Comparison of ENCODE assay signal across 26 cellular contexts in the genomic region with DNA sequence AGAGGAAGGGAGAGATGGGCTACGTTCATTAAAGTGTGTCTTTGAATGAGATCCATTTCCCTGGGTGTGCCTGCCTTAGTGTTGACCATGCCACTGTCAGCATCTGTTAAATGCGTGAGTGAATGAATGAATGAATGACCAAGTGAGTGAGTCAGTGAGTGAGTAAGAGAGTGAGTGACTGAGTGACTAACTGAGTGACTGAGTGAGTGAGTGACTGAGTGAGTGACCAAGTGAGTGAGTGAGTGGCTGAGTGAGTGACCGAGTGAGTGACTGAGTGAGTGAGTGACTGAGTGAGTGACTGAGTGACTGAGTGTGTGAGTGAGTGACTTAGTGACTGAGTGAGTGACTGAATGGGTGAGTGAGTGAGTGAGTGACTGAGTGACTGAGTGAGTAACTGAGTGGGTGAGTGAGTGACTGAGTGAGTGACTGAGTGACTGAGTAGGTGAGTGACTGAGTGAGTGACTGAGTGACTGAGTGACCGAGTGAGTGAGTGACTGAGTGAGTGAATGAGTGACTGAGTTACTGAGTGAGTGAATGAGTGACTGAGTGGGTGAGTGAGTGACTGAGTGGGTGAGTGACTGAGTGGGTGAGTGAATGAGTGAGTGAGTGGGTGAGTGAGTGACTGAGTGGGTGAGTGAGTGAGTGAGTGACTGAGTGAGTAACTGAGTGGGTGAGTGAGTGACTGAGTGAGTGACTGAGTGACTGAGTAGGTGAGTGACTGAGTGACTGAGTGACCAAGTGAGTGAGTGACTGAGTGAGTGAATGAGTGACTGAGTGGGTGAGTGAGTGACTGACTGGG. TPM values are rescaled to one million over a fixed set of nuclear protein-coding genes. Genes with fewer than 3 reads are reported as not detected.
DNase-seq lines count a peak whose midpoint lies in the region; ATAC-seq and TF ChIP-seq lines count a peak whose summit lies in the region.
"Had no signal": no experiment of that assay in that cellular context is flagged by ENCODE, and none has a peak within 500 bp of the region (broad histone marks: within the 10 kb centered on the region; RNA-seq: fewer than 3 reads in every experiment).

No MANE protein-coding gene starts in this region.

- H3K36me3 Mint-ChIP-seq in activated T-cell treated with anti-CD3 and anti-CD28 coated beads, Interleukin-2, amount 50 U/mL, for 72 hours (ENCODE audit: insufficient read depth in 2 of 2) = peaks cover 1 to 34% of the 10 kb centered on the region in 2 donors
- H3K36me3 Mint-ChIP-seq in activated T-cell treated with anti-CD3 and anti-CD28 coated beads, Interleukin-2, amount 50 U/mL, for 4 hours (ENCODE audit: insufficient read depth) = peaks cover 14% of the 10 kb centered on the region
- H3K36me3 Mint-ChIP-seq in WTC11 = 0 out of 2 replicates have a peak, but pooled peaks cover 2% of the 10 kb centered on the region
- H3K36me3 Mint-ChIP-seq in central memory CD8-positive, alpha-beta T cell (ENCODE audit: insufficient read depth) = peaks cover 2% of the 10 kb centered on the region
- H3K36me3 Mint-ChIP-seq: brain had no signal

- H3K4me3 ChIP-seq in heart right ventricle = no peak overlapping the region
- H3K4me3 ChIP-seq: BLaER1 treated with 17β-estradiol and CSF1 and Interleukin-3, amounts not matched to agents 10 nM and 100 nM; coronary artery; stomach; vagina had no signal

- no peaks in the 10 kb centered on the region for H3K36me3 ChIP-seq in heart right ventricle
- H3K36me3 ChIP-seq: BLaER1 treated with 17β-estradiol and CSF1 and Interleukin-3, amounts not matched to agents 10 nM and 100 nM; stomach; vagina had no signal

- no peak for ATAC-seq in activated T-cell treated with anti-CD3 and anti-CD28 coated beads, Interleukin-2, amount 50 U/mL, for 72 hours (replicated peaks in 1 of 2)
- ATAC-seq in activated T-cell treated with anti-CD3 and anti-CD28 coated beads, Interleukin-2, amount 50 U/mL, for 4 hours = no peak
- ATAC-seq in WTC11 (no peak), heart right ventricle (no peak)
- ATAC-seq in central memory CD8-positive, alpha-beta T cell (replicated peaks; ENCODE audit: extremely low read depth, poor library complexity, severe bottlenecking) = no peak
- ATAC-seq: activated CD8-positive, alpha-beta memory T cell treated with anti-CD3 and anti-CD28 coated beads, Interleukin-2, amount 10 ng/mL, durations not matched to agents 7 days and 5 days had no signal

- 82 to 86% methylated on average over 4 of the region's 4 CpGs for WGBS in heart right ventricle, 2 donors

- no peaks in the 10 kb centered on the region for H3K27me3 Mint-ChIP-seq in activated T-cell treated with anti-CD3 and anti-CD28 coated beads, Interleukin-2, amount 50 U/mL, for 72 hours (ENCODE audit: low read depth)
- H3K27me3 Mint-ChIP-seq in activated T-cell treated with anti-CD3 and anti-CD28 coated beads, Interleukin-2, amount 50 U/mL, for 4 hours (ENCODE audit: low read depth) = no peaks in the 10 kb centered on the region
- peaks cover 7% of the 10 kb centered on the region for H3K27me3 Mint-ChIP-seq in WTC11 (ENCODE audit: low read depth)
- H3K27me3 Mint-ChIP-seq in central memory CD8-positive, alpha-beta T cell = no peaks in the 10 kb centered on the region
- H3K27me3 Mint-ChIP-seq: activated CD8-positive, alpha-beta memory T cell treated with anti-CD3 and anti-CD28 coated beads, Interleukin-2, amount 10 ng/mL, durations not matched to agents 7 days and 5 days had no signal

- H3K27ac ChIP-seq in substantia nigra (ENCODE audit: low read depth, low read length, poor library complexity, severe bottlenecking) = peak overlapping the region; percentile 54
- H3K27ac ChIP-seq in heart right ventricle = no peak overlapping the region
- H3K27ac ChIP-seq: BLaER1 treated with 17β-estradiol and CSF1 and Interleukin-3, amounts not matched to agents 10 nM and 100 nM; coronary artery; vagina had no signal

- H3K4me1 ChIP-seq in heart right ventricle = peaks cover 0 to 10% (median 0%) of the 10 kb centered on the region in 9 donors
- H3K4me1 ChIP-seq: BLaER1 treated with 17β-estradiol and CSF1 and Interleukin-3, amounts not matched to agents 10 nM and 100 nM had no signal

- peaks cover 56% of the 10 kb centered on the region for H3K4me1 Mint-ChIP-seq in activated T-cell treated with anti-CD3 and anti-CD28 coated beads, Interleukin-2, amount 50 U/mL, for 72 hours (ENCODE audit: low read depth)
- peaks cover 76% of the 10 kb centered on the region for H3K4me1 Mint-ChIP-seq in activated T-cell treated with anti-CD3 and anti-CD28 coated beads, Interleukin-2, amount 50 U/mL, for 4 hours (ENCODE audit: low read depth)
- no peaks in the 10 kb centered on the region for H3K4me1 Mint-ChIP-seq in WTC11
- no peaks in the 10 kb centered on the region for H3K4me1 Mint-ChIP-seq in central memory CD8-positive, alpha-beta T cell
- H3K4me1 Mint-ChIP-seq: H9 had no signal

- H3K9me3 ChIP-seq in heart right ventricle = no peaks in the 10 kb centered on the region
- H3K9me3 ChIP-seq: stomach, vagina had no signal

- no peak overlapping the region for H3K4me3 Mint-ChIP-seq in activated T-cell treated with anti-CD3 and anti-CD28 coated beads, Interleukin-2, amount 50 U/mL, for 72 hours
- no peak overlapping the region for H3K4me3 Mint-ChIP-seq in activated T-cell treated with anti-CD3 and anti-CD28 coated beads, Interleukin-2, amount 50 U/mL, for 4 hours
- no peak overlapping the region for H3K4me3 Mint-ChIP-seq in WTC11
- no peak overlapping the region for H3K4me3 Mint-ChIP-seq in central memory CD8-positive, alpha-beta T cell
- H3K4me3 Mint-ChIP-seq: activated CD8-positive, alpha-beta memory T cell treated with anti-CD3 and anti-CD28 coated beads, Interleukin-2, amount 10 ng/mL, durations not matched to agents 7 days and 5 days; H9 had no signal

- CTCF ChIA-PET in WTC11 (lab: Charles Lee) = no interaction called here

- H3K9me3 Mint-ChIP-seq in activated T-cell treated with anti-CD3 and anti-CD28 coated beads, Interleukin-2, amount 50 U/mL, for 72 hours = peaks cover 16 to 32% of the 10 kb centered on the region in 2 donors
- H3K9me3 Mint-ChIP-seq in activated T-cell treated with anti-CD3 and anti-CD28 coated beads, Interleukin-2, amount 50 U/mL, for 4 hours = peaks cover 35% of the 10 kb centered on the region
- peaks cover 33% of the 10 kb centered on the region for H3K9me3 Mint-ChIP-seq in WTC11
- H3K9me3 Mint-ChIP-seq in central memory CD8-positive, alpha-beta T cell = peaks cover 32% of the 10 kb centered on the region

- peak overlapping the region; percentile 2 for H3K27ac Mint-ChIP-seq in activated T-cell treated with anti-CD3 and anti-CD28 coated beads, Interleukin-2, amount 50 U/mL, for 72 hours
- H3K27ac Mint-ChIP-seq in WTC11 = peak overlapping the region; percentile 44; the same call in 1 of the 2 replicates
- peak overlapping the region; percentile 8 for H3K27ac Mint-ChIP-seq in central memory CD8-positive, alpha-beta T cell (ENCODE audit: low read depth)
- H3K27ac Mint-ChIP-seq: H9 had no signal

- intact Hi-C loops in heart right ventricle (cut with DNase I) = no loop called here

- no peak for DNase-seq in activated T-cell treated with anti-CD3 and anti-CD28 coated beads, Interleukin-2, amount 50 U/mL, for 72 hours
- DNase-seq in activated T-cell treated with anti-CD3 and anti-CD28 coated beads, Interleukin-2, amount 50 U/mL, for 4 hours = no peak
- DNase-seq in WTC11 (ENCODE audit: low spot score) = no peak
- DNase-seq in central memory CD8-positive, alpha-beta T cell (ENCODE audit: low spot score in 2 of 2) = no peak
- DNase-seq in substantia nigra (lab: John Stamatoyannopoulos, UW) = no peak
- DNase-seq in GF-D8 (lab: John Stamatoyannopoulos, UW) = no peak
- DNase-seq in heart right ventricle = no peak
- DNase-seq in HuH-7 (ENCODE audit: low spot score) = no peak
- DNase-seq: activated CD8-positive, alpha-beta memory T cell treated with anti-CD3 and anti-CD28 coated beads, Interleukin-2, amount 10 ng/mL, durations not matched to agents 7 days and 5 days; activated gamma-delta T cell treated with Interleukin-2 at 50 U/mL for 16 hours; DMS153; H9; hypothalamus; islet precursor cell; mammary epithelial cell; NCI-H1417; NCI-H524 treated with DMSO at 0.1 percent for 48 hours; SHP77; stimulated activated CD4-positive, alpha-beta T cell treated with anti-CD3 and anti-CD28 coated beads, Interleukin-2, amount 100 ng/mL, for 24 hours; stomach had no signal

- TF ChIP-seq CTCF in WTC11 (IDR thresholded peaks at IDR 0.05) (no peak), heart right ventricle (IDR thresholded peaks at IDR 0.05) (no peak)

- H3K27me3 ChIP-seq in heart right ventricle = peaks cover 0 to 30% (median 19%) of the 10 kb centered on the region in 7 donors
- H3K27me3 ChIP-seq: BLaER1 treated with 17β-estradiol and CSF1 and Interleukin-3, amounts not matched to agents 10 nM and 100 nM; vagina had no signal

- POLR2A ChIA-PET in WTC11 (lab: Charles Lee) = interaction anchor here (1.1 kb wide), 1 partner anchor 9 kb away, joined by 3 read pairs; no protein-coding TSS in a partner anchor

TF ChIP-seq in WTC11, 78 proteins besides CTCF, POLR2A, EP300 and RAD21:
- TF ChIP-seq NFATC4 (CRISPR knock-in tag; IDR thresholded peaks at IDR 0.05) (no peak), NR1H2 (CRISPR knock-in tag; IDR thresholded peaks at IDR 0.05) (no peak), MYBL2 (CRISPR knock-in tag; IDR thresholded peaks at IDR 0.05) (no peak)
- TF ChIP-seq, protein P1, sequence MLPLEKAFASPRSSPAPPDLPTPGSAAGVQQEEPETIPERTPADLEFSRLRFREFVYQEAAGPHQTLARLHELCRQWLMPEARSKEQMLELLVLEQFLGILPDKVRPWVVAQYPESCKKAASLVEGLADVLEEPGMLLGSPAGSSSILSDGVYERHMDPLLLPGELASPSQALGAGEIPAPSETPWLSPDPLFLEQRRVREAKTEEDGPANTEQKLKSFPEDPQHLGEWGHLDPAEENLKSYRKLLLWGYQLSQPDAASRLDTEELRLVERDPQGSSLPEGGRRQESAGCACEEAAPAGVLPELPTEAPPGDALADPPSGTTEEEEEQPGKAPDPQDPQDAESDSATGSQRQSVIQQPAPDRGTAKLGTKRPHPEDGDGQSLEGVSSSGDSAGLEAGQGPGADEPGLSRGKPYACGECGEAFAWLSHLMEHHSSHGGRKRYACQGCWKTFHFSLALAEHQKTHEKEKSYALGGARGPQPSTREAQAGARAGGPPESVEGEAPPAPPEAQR (CRISPR knock-in tag; IDR thresholded peaks at IDR 0.05) = no peak
- TF ChIP-seq, protein P2, sequence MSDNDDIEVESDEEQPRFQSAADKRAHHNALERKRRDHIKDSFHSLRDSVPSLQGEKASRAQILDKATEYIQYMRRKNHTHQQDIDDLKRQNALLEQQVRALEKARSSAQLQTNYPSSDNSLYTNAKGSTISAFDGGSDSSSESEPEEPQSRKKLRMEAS (CRISPR knock-in tag; IDR thresholded peaks at IDR 0.05) = no peak

RNA-seq across cellular contexts. Expression of gene MAL, which starts 11.2 kb away (rescaled TPM):
- total RNA-seq in activated T-cell treated with anti-CD3 and anti-CD28 coated beads, Interleukin-2, amount 50 U/mL, for 72 hours = 10 to 100 TPM; 92.6 to 93.8 TPM
- 1 to 10 TPM; 5.6 to 6.1 (median 6.1) TPM for total RNA-seq in activated T-cell treated with anti-CD3 and anti-CD28 coated beads, Interleukin-2, amount 50 U/mL, for 4 hours
- total RNA-seq in WTC11 (2021) (0.22 to 0.39 TPM in 2 of 3 replicates, not detected in the other), heart right ventricle (10 to 100 TPM in 1 of 10 donors, 1 to 10 TPM in 9; 1.5 to 10.5 (median 3.0) TPM)
- polyA plus RNA-seq in heart right ventricle = 1 to 10 TPM; 4.2 to 9.1 TPM
- total RNA-seq: endothelial cell of umbilical vein, fibroblast of villous mesenchyme, H9, mammary epithelial cell had no signal
- polyA plus RNA-seq: endothelial cell of umbilical vein, mammary epithelial cell had no signal

Comparison
In these comparisons a context has a peak if more than half of its experiments do, and no peak if none do; other contexts are left out.
1. RNA of gene MAL, which starts 11.2 kb away (total RNA-seq): 92.6 to 93.8 TPM in activated T-cell treated with anti-CD3 and anti-CD28 coated beads, Interleukin-2, amount 50 U/mL, for 72 hours; 5.6 to 6.1 TPM in activated T-cell treated with anti-CD3 and anti-CD28 coated beads, Interleukin-2, amount 50 U/mL, for 4 hours, 1.5 to 10.5 TPM in heart right ventricle and 0.22 to 0.39 TPM in WTC11; every median in the first group is over 4 times any median in the second.
2. Peak in every context shown above with its lines, with median percentiles within 50 percentile points of each other: H3K27ac Mint-ChIP-seq.